ENCODE assay signal across 12 cellular contexts in the genomic region with DNA sequence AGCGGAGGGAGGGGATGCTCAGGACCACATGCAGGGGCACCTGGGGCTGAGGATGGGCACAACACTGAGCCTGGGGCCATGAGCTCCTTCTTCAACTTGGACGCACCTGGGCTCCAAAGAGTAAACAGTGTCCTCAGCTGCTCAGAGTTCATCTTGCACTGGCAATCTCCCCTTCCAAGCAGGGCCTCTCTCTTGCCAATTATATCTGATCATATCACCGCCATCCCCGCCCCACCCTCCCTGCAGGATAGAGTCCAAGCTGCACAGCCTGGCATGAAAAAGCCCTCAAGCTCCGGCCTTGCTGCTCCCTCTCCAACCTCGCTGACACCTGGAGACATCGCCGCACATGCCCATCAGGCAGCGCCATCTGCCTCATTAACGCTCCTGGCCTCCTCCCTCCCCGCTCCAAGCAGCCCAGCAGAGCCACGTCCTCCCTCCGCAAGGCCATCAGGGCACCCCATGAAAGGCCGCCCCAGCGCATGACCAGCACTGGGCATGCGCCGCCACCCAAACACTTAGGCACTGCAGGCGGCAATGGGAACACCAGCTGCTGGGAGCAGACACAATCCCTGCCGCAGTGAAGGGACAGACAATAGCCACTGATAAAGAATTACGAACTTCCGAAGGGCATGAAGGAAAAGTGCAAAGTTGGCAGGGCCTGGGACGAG.
DNase-seq lines count a peak whose midpoint lies in the region; TF ChIP-seq lines count a peak whose summit lies in the region.
"Had no signal": no experiment of that assay in that cellular context is flagged by ENCODE, and none has a peak within 500 bp of the region (broad histone marks: within the 10 kb centered on the region; RNA-seq: fewer than 3 reads in every experiment).

No MANE protein-coding gene starts in this region.

- TF ChIP-seq CTCF in endothelial cell (IDR thresholded peaks at IDR 0.05; ENCODE audit: unreplicated experiment): no peak

- H3K36me3 Mint-ChIP-seq in dendritic cell treated with granulocyte-macrophage colony-stimulating factor and Interleukin-4, amounts not matched to agents 40 ng/mL and 50 ng/mL, for 4 days (ENCODE audit: low read depth): peaks cover 47% of the 10 kb centered on the region
- H3K36me3 Mint-ChIP-seq in endothelial cell (ENCODE audit: low read depth, unreplicated experiment): peaks cover under 1% of the 10 kb centered on the region

- H4K12ac ChIP-seq in trophoblast cell (ENCODE audit: low read depth, low read length): no peak overlapping the region

- H2AFZ ChIP-seq in trophoblast cell (ENCODE audit: insufficient read depth, low read length, poor library complexity): no peak overlapping the region

- H3K4me2 ChIP-seq in trophoblast cell (ENCODE audit: low read length): no peak overlapping the region

- H3K4me3 Mint-ChIP-seq in dendritic cell treated with granulocyte-macrophage colony-stimulating factor and Interleukin-4, amounts not matched to agents 40 ng/mL and 50 ng/mL, for 4 days: no peak overlapping the region
- H3K4me3 Mint-ChIP-seq in endothelial cell (ENCODE audit: unreplicated experiment): no peak overlapping the region
- H3K4me3 Mint-ChIP-seq: naive thymus-derived CD4-positive, alpha-beta T cell had no signal

- no peak overlapping the region for H2BK12ac ChIP-seq in trophoblast cell (ENCODE audit: low read length)

- no peak overlapping the region for H4K8ac ChIP-seq in trophoblast cell (ENCODE audit: low read depth, low read length)

- no peak overlapping the region for H3K14ac ChIP-seq in trophoblast cell (ENCODE audit: low read length)

- H3K79me2 ChIP-seq in trophoblast cell (ENCODE audit: control insufficient read depth, insufficient read depth, low read length, poor library complexity): no peaks in the 10 kb centered on the region

- no CpG with 5 or more reads among the region's 22 CpGs for WGBS in trophoblast cell (ENCODE audit: extremely low coverage, insufficient coverage, insufficient read length)

- H2BK5ac ChIP-seq in trophoblast cell (ENCODE audit: low read depth, low read length, poor library complexity): no peak overlapping the region

- H3K4ac ChIP-seq in trophoblast cell (ENCODE audit: low read depth, low read length): no peak overlapping the region

- H3K27me3 ChIP-seq in trophoblast cell (ENCODE audit: insufficient read depth, low read length): no peaks in the 10 kb centered on the region

- H4K91ac ChIP-seq in trophoblast cell (ENCODE audit: low read depth, low read length): no peak overlapping the region

- peaks cover 98% of the 10 kb centered on the region for H3K4me1 Mint-ChIP-seq in dendritic cell treated with granulocyte-macrophage colony-stimulating factor and Interleukin-4, amounts not matched to agents 40 ng/mL and 50 ng/mL, for 4 days (ENCODE audit: low read depth)
- peaks cover 14% of the 10 kb centered on the region for H3K4me1 Mint-ChIP-seq in endothelial cell (ENCODE audit: unreplicated experiment)

- H3K27ac Mint-ChIP-seq in dendritic cell treated with granulocyte-macrophage colony-stimulating factor and Interleukin-4, amounts not matched to agents 40 ng/mL and 50 ng/mL, for 4 days: peak overlapping the region; percentile 82
- H3K27ac Mint-ChIP-seq in endothelial cell (ENCODE audit: unreplicated experiment): no peak overlapping the region
- H3K27ac Mint-ChIP-seq: naive thymus-derived CD4-positive, alpha-beta T cell had no signal

- no peaks in the 10 kb centered on the region for H3K27me3 Mint-ChIP-seq in dendritic cell treated with granulocyte-macrophage colony-stimulating factor and Interleukin-4, amounts not matched to agents 40 ng/mL and 50 ng/mL, for 4 days
- peaks cover 8% of the 10 kb centered on the region for H3K27me3 Mint-ChIP-seq in endothelial cell (ENCODE audit: unreplicated experiment)
- H3K27me3 Mint-ChIP-seq: naive thymus-derived CD4-positive, alpha-beta T cell had no signal

- H3K9me3 Mint-ChIP-seq in dendritic cell treated with granulocyte-macrophage colony-stimulating factor and Interleukin-4, amounts not matched to agents 40 ng/mL and 50 ng/mL, for 4 days: no peaks in the 10 kb centered on the region
- H3K9me3 Mint-ChIP-seq in endothelial cell (ENCODE audit: unreplicated experiment): no peaks in the 10 kb centered on the region
- H3K9me3 Mint-ChIP-seq: naive thymus-derived CD4-positive, alpha-beta T cell had no signal

- intact Hi-C loops in dendritic cell treated with granulocyte-macrophage colony-stimulating factor and Interleukin-4, amounts not matched to agents 40 ng/mL and 50 ng/mL, for 4 days (cut with micrococcal nuclease): no loop called here

- H3K79me1 ChIP-seq in trophoblast cell (ENCODE audit: low read length): no peaks in the 10 kb centered on the region

- H3K23ac ChIP-seq in trophoblast cell (ENCODE audit: low read length): no peak overlapping the region

- no peak overlapping the region for H2BK120ac ChIP-seq in trophoblast cell (ENCODE audit: insufficient read depth, low read length, poor library complexity)

- H2AK5ac ChIP-seq in trophoblast cell (ENCODE audit: low read length): no peak overlapping the region

- peak overlapping the region; percentile 13 for H3K4me3 ChIP-seq in trophoblast cell (ENCODE audit: low read depth, low read length)

- H3K4me1 ChIP-seq in trophoblast cell (ENCODE audit: control insufficient read depth in 1 of 2, insufficient read depth in 2 of 2, low read length in 2 of 2): no peaks in the 10 kb centered on the region

- DNase-seq in DMS 273 treated with DMSO at 0.1 percent for 48 hours (lab: John Stamatoyannopoulos, UW) (peak; percentile 63), NCI-H2196 (lab: John Stamatoyannopoulos, UW; ENCODE audit: unreplicated experiment) (peak; percentile 70), trophoblast cell (no peak), kidney tubule cell (ENCODE audit: low spot score) (no peak), HuH-7.5 (ENCODE audit: low spot score) (no peak), LoVo (ENCODE audit: low spot score) (no peak), endothelial cell (ENCODE audit: low spot score) (no peak)
- DNase-seq: DMS53; KG1; naive thymus-derived CD4-positive, alpha-beta T cell; OCI-M1 had no signal

- no peak overlapping the region for H3K27ac ChIP-seq in trophoblast cell (ENCODE audit: low read depth, low read length)

- no peak overlapping the region for H3K9ac ChIP-seq in trophoblast cell (ENCODE audit: low read length)

- H3K9me3 ChIP-seq in trophoblast cell (ENCODE audit: insufficient read depth, low read depth, low read length): peaks cover 4% of the 10 kb centered on the region

- no peaks in the 10 kb centered on the region for H3K36me3 ChIP-seq in trophoblast cell (ENCODE audit: control insufficient read depth in 1 of 2, insufficient read depth in 2 of 2, low read length in 2 of 2)

- no peak overlapping the region for H3K18ac ChIP-seq in trophoblast cell (ENCODE audit: low read length)

Comparison
In these comparisons a context has a peak if more than half of its experiments do, and no peak if none do; other contexts are left out.
1. DNase-seq: peak in DMS 273 treated with DMSO at 0.1 percent for 48 hours (single experiment) and NCI-H2196 (single experiment); none in trophoblast cell (0 of 2), kidney tubule cell (single experiment), HuH-7.5 (single experiment), LoVo (single experiment) and endothelial cell (single experiment).